1 cellular context compared by ENCODE assay signal in the genomic region with DNA sequence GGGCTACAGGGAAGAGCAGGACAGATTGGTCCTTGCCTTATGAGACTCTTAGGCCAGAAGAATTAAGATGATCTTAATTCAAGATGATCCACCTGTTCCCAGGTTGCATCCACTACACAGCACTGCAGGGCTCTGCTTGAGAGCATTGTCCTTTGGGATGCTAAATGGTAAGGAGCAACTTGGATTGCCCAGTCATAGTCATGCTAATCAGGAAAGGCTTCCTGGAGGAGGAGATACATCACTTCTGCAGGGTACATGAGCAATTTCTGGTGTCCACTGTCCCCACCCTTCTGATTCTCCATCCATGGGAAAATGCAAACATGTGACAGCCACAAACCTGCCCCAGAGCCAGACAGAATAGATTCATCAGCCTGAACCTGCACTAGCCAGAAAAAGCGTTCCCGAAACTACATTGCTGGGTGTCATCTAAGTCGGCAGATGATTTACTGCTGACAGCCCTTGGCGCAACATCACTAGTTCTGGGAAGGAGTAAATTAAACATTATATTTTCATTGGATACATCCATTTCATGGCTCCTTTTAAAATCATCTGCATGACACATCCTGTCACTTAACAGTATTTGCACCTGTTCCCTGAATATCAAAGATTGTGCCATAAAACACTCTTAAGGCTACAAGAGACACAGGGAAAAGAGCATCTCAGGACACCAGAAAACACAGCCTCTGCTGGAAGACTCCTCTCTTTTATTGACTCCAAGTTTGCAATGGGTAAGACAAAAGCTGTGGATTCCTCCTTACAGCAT.
TF ChIP-seq lines count a peak whose summit lies in the region.

No MANE protein-coding gene starts in this region.

TF ChIP-seq in H1, 55 proteins besides CTCF, POLR2A, EP300 and RAD21:
- TF ChIP-seq KDM5A (IDR thresholded peaks at IDR 0.05; ENCODE audit: low read length) (no peak), YY1 (IDR thresholded peaks at IDR 0.05; ENCODE audit: low read depth, low read length) (no peak), GABPA (IDR thresholded peaks at IDR 0.05; ENCODE audit: borderline replicate concordance, insufficient read depth, low read length) (no peak), SAP30 (IDR thresholded peaks at IDR 0.05; ENCODE audit: insufficient read depth, insufficient replicate concordance, low read length) (no peak), GTF2F1 (IDR thresholded peaks at IDR 0.05; ENCODE audit: borderline replicate concordance, low read depth, low read length) (no peak), TCF12 (IDR thresholded peaks at IDR 0.05; ENCODE audit: low read depth, low read length) (no peak), POLR2AphosphoS5 (IDR thresholded peaks at IDR 0.05; ENCODE audit: low read depth, low read length) (no peak), SP2 (IDR thresholded peaks at IDR 0.05; ENCODE audit: low read length) (no peak), BRCA1 (IDR thresholded peaks at IDR 0.05; ENCODE audit: low read depth, low read length) (no peak), SIN3A (conservative IDR thresholded peaks at IDR 0.05 in 1 of 2, IDR thresholded peaks at IDR 0.05 in 1 of 2; ENCODE audit: low read depth in 1 of 2, low read length in 2 of 2) (no peak), PHF8 (conservative IDR thresholded peaks at IDR 0.05; ENCODE audit: low read depth, low read length) (no peak), TBP (IDR thresholded peaks at IDR 0.05; ENCODE audit: low read depth, low read length) (no peak), BCL11A (IDR thresholded peaks at IDR 0.05; ENCODE audit: low read depth in 2 of 2, low read length in 2 of 2) (no peak), HDAC2 (IDR thresholded peaks at IDR 0.05; ENCODE audit: borderline replicate concordance in 1 of 2, low read depth in 2 of 2, low read length in 2 of 2) (0 out of 4 replicates have a peak, but pooled peaks of 1 of the 2 experiments have one; percentile 40), POU5F1 (IDR thresholded peaks at IDR 0.05; ENCODE audit: low read depth, low read length) (no peak), CEBPB (IDR thresholded peaks at IDR 0.05; ENCODE audit: low read depth, low read length) (no peak), CHD1 (IDR thresholded peaks at IDR 0.05; ENCODE audit: low read depth, low read length) (no peak), NANOG (IDR thresholded peaks at IDR 0.05; ENCODE audit: insufficient read depth, low read depth, low read length, poor library complexity, severe bottlenecking) (peak; percentile 49), SRF (IDR thresholded peaks at IDR 0.05; ENCODE audit: low read depth, low read length) (no peak), SP1 (IDR thresholded peaks at IDR 0.05; ENCODE audit: low read depth, low read length) (0 out of 2 replicates have a peak, but pooled peaks have one; percentile 14)
- TF ChIP-seq, protein P1, sequence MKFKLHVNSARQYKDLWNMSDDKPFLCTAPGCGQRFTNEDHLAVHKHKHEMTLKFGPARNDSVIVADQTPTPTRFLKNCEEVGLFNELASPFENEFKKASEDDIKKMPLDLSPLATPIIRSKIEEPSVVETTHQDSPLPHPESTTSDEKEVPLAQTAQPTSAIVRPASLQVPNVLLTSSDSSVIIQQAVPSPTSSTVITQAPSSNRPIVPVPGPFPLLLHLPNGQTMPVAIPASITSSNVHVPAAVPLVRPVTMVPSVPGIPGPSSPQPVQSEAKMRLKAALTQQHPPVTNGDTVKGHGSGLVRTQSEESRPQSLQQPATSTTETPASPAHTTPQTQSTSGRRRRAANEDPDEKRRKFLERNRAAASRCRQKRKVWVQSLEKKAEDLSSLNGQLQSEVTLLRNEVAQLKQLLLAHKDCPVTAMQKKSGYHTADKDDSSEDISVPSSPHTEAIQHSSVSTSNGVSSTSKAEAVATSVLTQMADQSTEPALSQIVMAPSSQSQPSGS (IDR thresholded peaks at IDR 0.05; ENCODE audit: low read length), result no peak
- TF ChIP-seq, protein P2, sequence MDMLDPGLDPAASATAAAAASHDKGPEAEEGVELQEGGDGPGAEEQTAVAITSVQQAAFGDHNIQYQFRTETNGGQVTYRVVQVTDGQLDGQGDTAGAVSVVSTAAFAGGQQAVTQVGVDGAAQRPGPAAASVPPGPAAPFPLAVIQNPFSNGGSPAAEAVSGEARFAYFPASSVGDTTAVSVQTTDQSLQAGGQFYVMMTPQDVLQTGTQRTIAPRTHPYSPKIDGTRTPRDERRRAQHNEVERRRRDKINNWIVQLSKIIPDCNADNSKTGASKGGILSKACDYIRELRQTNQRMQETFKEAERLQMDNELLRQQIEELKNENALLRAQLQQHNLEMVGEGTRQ (IDR thresholded peaks at IDR 0.05; ENCODE audit: low read length), result no peak
- TF ChIP-seq, protein P3, sequence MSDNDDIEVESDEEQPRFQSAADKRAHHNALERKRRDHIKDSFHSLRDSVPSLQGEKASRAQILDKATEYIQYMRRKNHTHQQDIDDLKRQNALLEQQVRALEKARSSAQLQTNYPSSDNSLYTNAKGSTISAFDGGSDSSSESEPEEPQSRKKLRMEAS (IDR thresholded peaks at IDR 0.05), result no peak
TF ChIP-seq in H1: peak in this region for 3.
